1 cellular context compared by ENCODE assay signal in genomic region chr7:108004220-108005142, GRCh38.
TF ChIP-seq lines count a peak whose summit lies in the region.

No MANE protein-coding gene starts in this region.

TF ChIP-seq in K562, 482 proteins besides CTCF, POLR2A, EP300 and RAD21 (continued from another document):
- TF ChIP-seq CBFA2T2 (conservative IDR thresholded peaks at IDR 0.05): no peak
- TF ChIP-seq POLR3A (IDR thresholded peaks at IDR 0.05; ENCODE audit: borderline replicate concordance, extremely low read depth, insufficient read depth, insufficient read length): no peak
- no peak for TF ChIP-seq SIRT6 (IDR thresholded peaks at IDR 0.05; ENCODE audit: low read depth, low read length)
- no peak for TF ChIP-seq CEBPZ (IDR thresholded peaks at IDR 0.05; ENCODE audit: borderline replicate concordance, low read depth, low read length)
- TF ChIP-seq ZNF57 (CRISPR knock-in tag; IDR thresholded peaks at IDR 0.05): no peak
- TF ChIP-seq CXXC5 (CRISPR knock-in tag; IDR thresholded peaks at IDR 0.05): no peak
- no peak for TF ChIP-seq ADNP (tag; IDR thresholded peaks at IDR 0.05)
- TF ChIP-seq WHSC1 (IDR thresholded peaks at IDR 0.05; ENCODE audit: low read length): no peak
- TF ChIP-seq FOXA3 (CRISPR knock-in tag; conservative IDR thresholded peaks at IDR 0.05 in 1 of 2, IDR thresholded peaks at IDR 0.05 in 1 of 2): no peak
- TF ChIP-seq BRF2 (IDR thresholded peaks at IDR 0.05; ENCODE audit: borderline replicate concordance, insufficient read depth, insufficient read length): no peak
- TF ChIP-seq TAL1 (IDR thresholded peaks at IDR 0.05): no peak
- no peak for TF ChIP-seq BRCA1 (IDR thresholded peaks at IDR 0.05)
- no peak for TF ChIP-seq BRCA1 (CRISPR knock-in tag; IDR thresholded peaks at IDR 0.05)
TF ChIP-seq in K562: peak in this region for 0.
